20 cellular contexts compared by ENCODE assay signal in the genomic region with DNA sequence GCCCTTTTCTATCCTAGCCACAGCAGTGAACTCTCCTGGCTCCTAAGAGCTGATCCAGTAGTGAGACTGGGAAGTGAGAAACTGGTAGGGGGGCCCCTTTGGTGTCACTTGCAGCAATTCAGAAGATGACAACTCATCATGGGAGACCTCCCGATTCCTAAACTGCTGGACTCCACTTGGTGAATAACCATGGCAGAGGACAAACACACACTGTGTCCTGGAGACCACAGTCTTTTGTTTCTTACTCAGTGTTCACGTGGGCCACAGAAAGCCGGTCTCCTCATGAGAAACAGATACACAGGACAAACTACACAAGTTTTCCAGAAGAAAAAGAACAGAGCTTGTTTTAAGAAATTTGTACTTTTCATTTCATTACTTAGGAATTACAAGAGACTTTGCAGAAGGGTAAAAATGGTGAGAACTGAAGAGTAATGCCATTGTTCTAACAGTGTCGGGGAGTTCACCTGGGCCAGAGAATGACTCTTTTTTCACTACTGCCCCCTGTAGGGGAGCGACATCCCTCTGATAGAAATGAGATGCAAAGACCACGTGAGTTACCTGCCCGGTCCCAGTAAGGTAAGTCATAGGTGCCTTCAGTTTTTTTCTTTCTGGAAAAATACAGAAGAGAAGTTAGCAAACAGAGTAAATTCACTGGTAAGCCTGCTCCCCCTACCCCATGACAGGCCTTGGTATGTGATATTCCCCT. TPM values are rescaled to one million over a fixed set of nuclear protein-coding genes. Genes with fewer than 3 reads are reported as not detected.
DNase-seq lines count a peak whose midpoint lies in the region; ATAC-seq and TF ChIP-seq lines count a peak whose summit lies in the region.
"Had no signal": no experiment of that assay in that cellular context is flagged by ENCODE, and none has a peak within 500 bp of the region (broad histone marks: within the 10 kb centered on the region; RNA-seq: fewer than 3 reads in every experiment).

No MANE protein-coding gene starts in this region.

- H3K4me1 ChIP-seq in HCT116 (ENCODE audit: control insufficient read depth in 1 of 2, insufficient read depth in 2 of 2, low read length in 2 of 2) (no peaks in the 10 kb centered on the region), mesenchymal stem cell (ENCODE audit: control insufficient read depth, insufficient read depth, low read depth, low read length) (peaks cover 3% of the 10 kb centered on the region)
- H3K4me1 ChIP-seq: ascending aorta, gastrocnemius medialis, pancreas had no signal

- H4K8ac ChIP-seq in mesenchymal stem cell (ENCODE audit: low read length): no peak overlapping the region

- H4K91ac ChIP-seq in mesenchymal stem cell (ENCODE audit: low read length): no peak overlapping the region

- H3K23ac ChIP-seq in mesenchymal stem cell (ENCODE audit: low read length in 2 of 2): no peak overlapping the region

- H3K4me1 Mint-ChIP-seq in activated CD8-positive, alpha-beta memory T cell treated with anti-CD3 and anti-CD28 coated beads, Interleukin-2, amount 10 ng/mL, durations not matched to agents 7 days and 5 days: no peaks in the 10 kb centered on the region
- no peaks in the 10 kb centered on the region for H3K4me1 Mint-ChIP-seq in activated T-helper 2 cell treated with anti-CD3 and anti-CD28 coated beads, Interferon-gamma antibody, Interleukin-2, Interleukin-4, amounts not matched to agents 10 μg/mL and 5 μg/mL and 100 μg/mL, durations not matched to agents 14 hours and 24 hours and 36 hours (ENCODE audit: low read depth)

- H3K9me2 ChIP-seq in HCT116 (ENCODE audit: insufficient read depth): no peaks in the 10 kb centered on the region

- H3K4me3 ChIP-seq in BJ (ENCODE audit: low read depth, low read length) (no peak overlapping the region), HCT116 (replicated peaks in 1 of 2; ENCODE audit: low read depth in 1 of 2, low read length in 2 of 2) (no peak overlapping the region), cardiac fibroblast (replicated peaks in 1 of 2; ENCODE audit: low read depth in 2 of 2, low read length in 2 of 2) (no peak overlapping the region), mesenchymal stem cell (ENCODE audit: insufficient read depth in 1 of 2, low read depth in 1 of 2, low read length in 2 of 2) (no peak overlapping the region)
- H3K4me3 ChIP-seq: ascending aorta, gastrocnemius medialis, mucosa of descending colon, pancreas had no signal

- ATAC-seq in HCT116: peak; percentile 81
- ATAC-seq in activated CD8-positive, alpha-beta memory T cell treated with anti-CD3 and anti-CD28 coated beads, Interleukin-2, amount 10 ng/mL, durations not matched to agents 7 days and 5 days: no peak
- ATAC-seq: gastrocnemius medialis; mucosa of descending colon; stimulated activated naive CD8-positive, alpha-beta T cell treated with anti-CD3 and anti-CD28 coated beads, Interleukin-15, Interleukin-2, amounts not matched to agents 100 U/mL and 50 U/mL, for 24 hours had no signal

- TF ChIP-seq POLR2A in HCT116 (IDR thresholded peaks at IDR 0.05; ENCODE audit: borderline replicate concordance, extremely low read depth, insufficient read depth, insufficient read length): no peak

- H3K14ac ChIP-seq in mesenchymal stem cell (ENCODE audit: low read length in 2 of 2): no peak overlapping the region

- TF ChIP-seq RAD21 in HCT116 (IDR thresholded peaks at IDR 0.05; ENCODE audit: low read depth): peak; percentile 22; the same call in 1 of the 2 replicates

- CTCF ChIA-PET in BJ (lab: Yijun Ruan, JAX): interaction anchor here (0.5 to 1.2 kb wide), 3 partner anchors 193 to 952 kb away, joined by 3 to 5 read pairs (median 4); no protein-coding TSS in a partner anchor
- CTCF ChIA-PET in HCT116 (lab: Charles Lee): no interaction called here
- CTCF ChIA-PET in activated CD8-positive, alpha-beta memory T cell treated with anti-CD3 and anti-CD28 coated beads, Interleukin-2, amount 10 ng/mL, durations not matched to agents 7 days and 5 days (lab: Charles Lee): no interaction called here

- no peak for DNase-seq in BJ (ENCODE audit: low read depth)
- no peak for DNase-seq in HCT116 (ENCODE audit: low read depth, low spot score)
- DNase-seq in cardiac fibroblast (ENCODE audit: low read depth in 2 of 2): no peak
- no peak for DNase-seq in mesenchymal stem cell
- DNase-seq in activated CD8-positive, alpha-beta memory T cell treated with anti-CD3 and anti-CD28 coated beads, Interleukin-2, amount 10 ng/mL, durations not matched to agents 7 days and 5 days: no peak
- DNase-seq in activated T-helper 2 cell treated with anti-CD3 and anti-CD28 coated beads, Interferon-gamma antibody, Interleukin-2, Interleukin-4, amounts not matched to agents 10 μg/mL and 5 μg/mL and 100 μg/mL, durations not matched to agents 14 hours and 24 hours and 36 hours (ENCODE audit: low spot score): no peak
- DNase-seq in LoVo (ENCODE audit: low spot score): no peak
- DNase-seq in ureter (ENCODE audit: low spot score): no peak
- DNase-seq: activated gamma-delta T cell treated with Interleukin-2 at 50 U/mL for 16 hours; effector memory CD4-positive, alpha-beta T cell; gastrocnemius medialis; mucosa of descending colon; NCI-H1694 treated with DMSO at 0.1 percent for 48 hours; pancreas; stimulated activated CD4-positive, alpha-beta T cell treated with anti-CD3 and anti-CD28 coated beads, Interleukin-12 subunit alpha, Interleukin-12 subunit beta, amount 100 ng/mL, for 4 hours; stimulated activated naive CD8-positive, alpha-beta T cell treated with anti-CD3 and anti-CD28 coated beads, Interleukin-15, Interleukin-2, amounts not matched to agents 100 U/mL and 50 U/mL, for 24 hours had no signal

- TF ChIP-seq CTCF in BJ (IDR thresholded peaks at IDR 0.05; ENCODE audit: insufficient read depth, low read depth, low read length): peak; percentile 7; the same call in 1 of the 2 replicates
- peak; percentile 14 to 55 (median 54); a peak in 4 of 6 replicates for TF ChIP-seq CTCF in HCT116 (IDR thresholded peaks at IDR 0.05 in 2 of 3, conservative IDR thresholded peaks at IDR 0.05 in 1 of 3; ENCODE audit: borderline replicate concordance in 1 of 3, insufficient read depth in 1 of 3, low read depth in 2 of 3, low read length in 2 of 3)
- peak; percentile 10 for TF ChIP-seq CTCF in cardiac fibroblast (IDR thresholded peaks at IDR 0.05; ENCODE audit: low read depth, low read length)

- no peak overlapping the region for H2AFZ ChIP-seq in HCT116 (ENCODE audit: low read depth, low read length, poor library complexity, severe bottlenecking)
- no peak overlapping the region for H2AFZ ChIP-seq in mesenchymal stem cell (ENCODE audit: low read depth, low read length)

- no peak overlapping the region for H2AK5ac ChIP-seq in mesenchymal stem cell (ENCODE audit: low read length, severe bottlenecking)

- no peaks in the 10 kb centered on the region for H3K36me3 Mint-ChIP-seq in activated CD8-positive, alpha-beta memory T cell treated with anti-CD3 and anti-CD28 coated beads, Interleukin-2, amount 10 ng/mL, durations not matched to agents 7 days and 5 days
- peaks cover 2% of the 10 kb centered on the region for H3K36me3 Mint-ChIP-seq in activated T-helper 2 cell treated with anti-CD3 and anti-CD28 coated beads, Interferon-gamma antibody, Interleukin-2, Interleukin-4, amounts not matched to agents 10 μg/mL and 5 μg/mL and 100 μg/mL, durations not matched to agents 14 hours and 24 hours and 36 hours (ENCODE audit: low read depth)

- no peak overlapping the region for H2BK120ac ChIP-seq in mesenchymal stem cell (ENCODE audit: low read depth, low read length)

- H2BK12ac ChIP-seq in mesenchymal stem cell (ENCODE audit: low read length in 2 of 2): no peak overlapping the region

- BruUV-seq in HCT116 (replicated peaks; lab: Mats Ljungman, UMichigan): no TSS peak

- H3K27me3 ChIP-seq in BJ (ENCODE audit: control insufficient read depth, insufficient read depth, low read length) (no peaks in the 10 kb centered on the region), HCT116 (ENCODE audit: insufficient read depth, low read length) (no peaks in the 10 kb centered on the region), mesenchymal stem cell (ENCODE audit: control insufficient read depth in 1 of 2, insufficient read depth in 1 of 2, low read length in 2 of 2) (no peaks in the 10 kb centered on the region)
- H3K27me3 ChIP-seq: ascending aorta, gastrocnemius medialis, pancreas had no signal

- no peak overlapping the region for H3K27ac Mint-ChIP-seq in activated CD8-positive, alpha-beta memory T cell treated with anti-CD3 and anti-CD28 coated beads, Interleukin-2, amount 10 ng/mL, durations not matched to agents 7 days and 5 days
- H3K27ac Mint-ChIP-seq in activated T-helper 2 cell treated with anti-CD3 and anti-CD28 coated beads, Interferon-gamma antibody, Interleukin-2, Interleukin-4, amounts not matched to agents 10 μg/mL and 5 μg/mL and 100 μg/mL, durations not matched to agents 14 hours and 24 hours and 36 hours: no peak overlapping the region

- H3K4me3 Mint-ChIP-seq in activated CD8-positive, alpha-beta memory T cell treated with anti-CD3 and anti-CD28 coated beads, Interleukin-2, amount 10 ng/mL, durations not matched to agents 7 days and 5 days: no peak overlapping the region
- no peak overlapping the region for H3K4me3 Mint-ChIP-seq in activated T-helper 2 cell treated with anti-CD3 and anti-CD28 coated beads, Interferon-gamma antibody, Interleukin-2, Interleukin-4, amounts not matched to agents 10 μg/mL and 5 μg/mL and 100 μg/mL, durations not matched to agents 14 hours and 24 hours and 36 hours (ENCODE audit: low read depth)

- intact Hi-C loops in HCT116 (cut with micrococcal nuclease): no loop called here
- intact Hi-C loops in activated T-helper 2 cell treated with anti-CD3 and anti-CD28 coated beads, Interferon-gamma antibody, Interleukin-2, Interleukin-4, amounts not matched to agents 10 μg/mL and 5 μg/mL and 100 μg/mL, durations not matched to agents 14 hours and 24 hours and 36 hours (cut with micrococcal nuclease): no loop called here

- no peak overlapping the region for H3K9ac ChIP-seq in HCT116 (ENCODE audit: low read length)
- H3K9ac ChIP-seq in mesenchymal stem cell (ENCODE audit: low read length): peak overlapping the region; percentile 2
- H3K9ac ChIP-seq: KMS-11 had no signal

- H3K18ac ChIP-seq in mesenchymal stem cell (ENCODE audit: low read depth in 1 of 2, low read length in 2 of 2): no peak overlapping the region

- POLR2A ChIA-PET in BJ (lab: Charles Lee) (no interaction called here), HCT116 (lab: Charles Lee) (no interaction called here)

- peaks cover 3% of the 10 kb centered on the region; the same call in 1 of the 2 replicates for H4K20me1 ChIP-seq in HCT116 (ENCODE audit: insufficient read depth)

- RAD21 ChIA-PET in HCT116 (lab: Charles Lee; ENCODE audit: low non-redundant PET in 1 of 2, low total read pairs in 2 of 2, uncharacterized antibody in 2 of 2, unreplicated experiment in 2 of 2): no interaction called here

- H3K4me2 ChIP-seq in HCT116 (ENCODE audit: low read length) (no peak overlapping the region), mesenchymal stem cell (ENCODE audit: low read length, poor library complexity, severe bottlenecking) (no peak overlapping the region)
- H3K4me2 ChIP-seq: KMS-11 had no signal

- no peak overlapping the region for H3K4ac ChIP-seq in mesenchymal stem cell (ENCODE audit: low read depth in 1 of 2, low read length in 2 of 2)

- WGBS in mesenchymal stem cell: 99% methylated on average over 6 of the region's 7 CpGs

- H2BK15ac ChIP-seq in mesenchymal stem cell (ENCODE audit: low read depth, poor library complexity, severe bottlenecking): no peak overlapping the region

- H3K79me2 ChIP-seq in HCT116 (ENCODE audit: insufficient read depth, low read length): peaks cover 4% of the 10 kb centered on the region; the same call in 1 of the 2 replicates

- H3K27ac ChIP-seq in HCT116 (ENCODE audit: low read depth, low read length): no peak overlapping the region
- peak overlapping the region; percentile 79 for H3K27ac ChIP-seq in mesenchymal stem cell (ENCODE audit: low read length, poor library complexity, severe bottlenecking)
- H3K27ac ChIP-seq: ascending aorta, gastrocnemius medialis, HL-60, KMS-11, pancreas had no signal

- H2BK5ac ChIP-seq in mesenchymal stem cell (ENCODE audit: low read depth, low read length, poor library complexity, severe bottlenecking): no peak overlapping the region

- peaks cover 9% of the 10 kb centered on the region for H3K36me3 ChIP-seq in BJ (ENCODE audit: control insufficient read depth, insufficient read depth, low read length)
- H3K36me3 ChIP-seq in HCT116 (ENCODE audit: control insufficient read depth in 1 of 2, insufficient read depth in 2 of 2, low read length in 2 of 2): peaks cover 43 to 66% of the 10 kb centered on the region in 2 experiments
- H3K36me3 ChIP-seq in mesenchymal stem cell (ENCODE audit: control insufficient read depth in 1 of 2, insufficient read depth in 2 of 2, low read depth in 1 of 2, low read length in 2 of 2): peaks cover 22 to 74% of the 10 kb centered on the region in 2 experiments

- H3K79me1 ChIP-seq in mesenchymal stem cell (replicated peaks; ENCODE audit: low read length, poor library complexity, severe bottlenecking): no peaks in the 10 kb centered on the region

- no peaks in the 10 kb centered on the region for H3K9me3 ChIP-seq in HCT116 (ENCODE audit: control insufficient read depth in 1 of 2, insufficient read depth in 1 of 2, low read depth in 1 of 2, low read length in 2 of 2)
- no peaks in the 10 kb centered on the region for H3K9me3 ChIP-seq in mesenchymal stem cell (ENCODE audit: control insufficient read depth, low read length)
- H3K9me3 ChIP-seq: ascending aorta, gastrocnemius medialis, mucosa of descending colon, pancreas had no signal

- H3K9me3 Mint-ChIP-seq in activated CD8-positive, alpha-beta memory T cell treated with anti-CD3 and anti-CD28 coated beads, Interleukin-2, amount 10 ng/mL, durations not matched to agents 7 days and 5 days (ENCODE audit: low read depth): no peaks in the 10 kb centered on the region
- H3K9me3 Mint-ChIP-seq in activated T-helper 2 cell treated with anti-CD3 and anti-CD28 coated beads, Interferon-gamma antibody, Interleukin-2, Interleukin-4, amounts not matched to agents 10 μg/mL and 5 μg/mL and 100 μg/mL, durations not matched to agents 14 hours and 24 hours and 36 hours: no peaks in the 10 kb centered on the region

- peaks cover 5% of the 10 kb centered on the region for H3K27me3 Mint-ChIP-seq in activated CD8-positive, alpha-beta memory T cell treated with anti-CD3 and anti-CD28 coated beads, Interleukin-2, amount 10 ng/mL, durations not matched to agents 7 days and 5 days
- no peaks in the 10 kb centered on the region for H3K27me3 Mint-ChIP-seq in activated T-helper 2 cell treated with anti-CD3 and anti-CD28 coated beads, Interferon-gamma antibody, Interleukin-2, Interleukin-4, amounts not matched to agents 10 μg/mL and 5 μg/mL and 100 μg/mL, durations not matched to agents 14 hours and 24 hours and 36 hours (ENCODE audit: low read depth)

RNA-seq across cellular contexts. Expression of gene ST3GAL6, which starts 38.1 kb away (rescaled TPM):
- polyA plus RNA-seq in BJ (2011; rRNA removed): 0.06 TPM in 1 of 2 replicates, not detected in the other
- not detected in 2 replicates for polyA minus RNA-seq in BJ (2011; rRNA and poly(A)+ RNA removed)
- total RNA-seq in HCT116 (2021; ENCODE audit: unreplicated experiment) (10.6 TPM), ureter (7.8 TPM)
- 2.1 and 3.6 TPM in 2 replicates for polyA plus RNA-seq in HCT116 (2012)
- 6.9 TPM for polyA plus RNA-seq in mesenchymal stem cell (2013, experiment 1 of 2)
- 6.5 TPM for polyA plus RNA-seq in mesenchymal stem cell (2013, experiment 2 of 2)
- total RNA-seq in activated CD8-positive, alpha-beta memory T cell treated with anti-CD3 and anti-CD28 coated beads, Interleukin-2, amount 10 ng/mL, durations not matched to agents 7 days and 5 days: under 1 TPM in 1 of 2 experiments, not detected in 1; 0.12 TPM
- total RNA-seq in activated T-helper 2 cell treated with anti-CD3 and anti-CD28 coated beads, Interferon-gamma antibody, Interleukin-2, Interleukin-4, amounts not matched to agents 10 μg/mL and 5 μg/mL and 100 μg/mL, durations not matched to agents 14 hours and 24 hours and 36 hours: 0.05 and 0.44 TPM in 2 replicates
- total RNA-seq: NCI-H460 had no signal
